In genomic region chr14:65850429-65851145, GRCh38 we compare ENCODE assay signal across 9 cellular contexts.
DNase-seq lines count a peak whose midpoint lies in the region; ATAC-seq and TF ChIP-seq lines count a peak whose summit lies in the region.
"Had no signal": no experiment of that assay in that cellular context is flagged by ENCODE, and none has a peak within 500 bp of the region (broad histone marks: within the 10 kb centered on the region; RNA-seq: fewer than 3 reads in every experiment).

No MANE protein-coding gene starts in this region.

- no peak overlapping the region for H3K4me3 Mint-ChIP-seq in endodermal cell
- no peak overlapping the region for H3K4me3 Mint-ChIP-seq in stimulated activated naive CD8-positive, alpha-beta T cell treated with anti-CD3 and anti-CD28 coated beads, Interleukin-15, Interleukin-2, amounts not matched to agents 100 ng/mL and 50 ng/mL, for 24 hours

- ATAC-seq in HG02678 (IDR thresholded peaks at IDR 0.05; ENCODE audit: unreplicated experiment) = no peak

- H3K27me3 ChIP-seq in endodermal cell (ENCODE audit: control insufficient read depth, insufficient read depth, low read length, poor library complexity, severe bottlenecking) = peaks cover 65% of the 10 kb centered on the region

- H3K27me3 Mint-ChIP-seq in endodermal cell (ENCODE audit: insufficient read depth) = peaks cover 58% of the 10 kb centered on the region
- no peaks in the 10 kb centered on the region for H3K27me3 Mint-ChIP-seq in stimulated activated naive CD8-positive, alpha-beta T cell treated with anti-CD3 and anti-CD28 coated beads, Interleukin-15, Interleukin-2, amounts not matched to agents 100 ng/mL and 50 ng/mL, for 24 hours

- H3K9ac ChIP-seq in endodermal cell (ENCODE audit: extremely low read depth, low read length, poor library complexity, severe bottlenecking) = no peak overlapping the region

- no peak for TF ChIP-seq CTCF in endodermal cell (conservative IDR thresholded peaks at IDR 0.05)
- no peak for TF ChIP-seq CTCF in foreskin fibroblast (IDR thresholded peaks at IDR 0.05; ENCODE audit: low read depth, low read length)

- H3K4me1 ChIP-seq in endodermal cell (ENCODE audit: control insufficient read depth, insufficient read depth, low read length) = no peaks in the 10 kb centered on the region

- no peaks in the 10 kb centered on the region for H3K36me3 Mint-ChIP-seq in endodermal cell (ENCODE audit: low read depth)
- peaks cover 4% of the 10 kb centered on the region for H3K36me3 Mint-ChIP-seq in stimulated activated naive CD8-positive, alpha-beta T cell treated with anti-CD3 and anti-CD28 coated beads, Interleukin-15, Interleukin-2, amounts not matched to agents 100 ng/mL and 50 ng/mL, for 24 hours (ENCODE audit: low read depth)

- H3K36me3 ChIP-seq in endodermal cell (ENCODE audit: control insufficient read depth, insufficient read depth, low read length) = no peaks in the 10 kb centered on the region

- WGBS in endodermal cell (ENCODE audit: insufficient coverage in 1 of 2, insufficient read length in 1 of 2), 2 experiments = 92 to 95% methylated on average over 9 to 10 of the region's 10 CpGs

- H3K4me3 ChIP-seq in endodermal cell (ENCODE audit: low read length) (no peak overlapping the region), foreskin fibroblast (ENCODE audit: low read depth in 1 of 2, low read length in 2 of 2) (no peak overlapping the region)

- no peaks in the 10 kb centered on the region for H3K9me3 ChIP-seq in endodermal cell (ENCODE audit: control insufficient read depth, low read length)

- peaks cover 4% of the 10 kb centered on the region for H3K9me3 Mint-ChIP-seq in endodermal cell
- H3K9me3 Mint-ChIP-seq in stimulated activated naive CD8-positive, alpha-beta T cell treated with anti-CD3 and anti-CD28 coated beads, Interleukin-15, Interleukin-2, amounts not matched to agents 100 ng/mL and 50 ng/mL, for 24 hours = peaks cover 8% of the 10 kb centered on the region

- H3K4me1 Mint-ChIP-seq in endodermal cell = peaks cover 45% of the 10 kb centered on the region
- H3K4me1 Mint-ChIP-seq in stimulated activated naive CD8-positive, alpha-beta T cell treated with anti-CD3 and anti-CD28 coated beads, Interleukin-15, Interleukin-2, amounts not matched to agents 100 ng/mL and 50 ng/mL, for 24 hours (ENCODE audit: low read depth) = peaks cover 51% of the 10 kb centered on the region

- H3K27ac ChIP-seq in endodermal cell (ENCODE audit: low read depth, low read length) = no peak overlapping the region

- no peak overlapping the region for H3K27ac Mint-ChIP-seq in endodermal cell
- H3K27ac Mint-ChIP-seq in stimulated activated naive CD8-positive, alpha-beta T cell treated with anti-CD3 and anti-CD28 coated beads, Interleukin-15, Interleukin-2, amounts not matched to agents 100 ng/mL and 50 ng/mL, for 24 hours = peak overlapping the region; percentile 31

- DNase-seq in NOMO-1 treated with DMSO at 0.1 percent for 48 hours (lab: John Stamatoyannopoulos, UW; ENCODE audit: unreplicated experiment) (peak; percentile 5), NOMO-1 treated with dmso at 0.1 percent for 144 hours (lab: John Stamatoyannopoulos, UW; ENCODE audit: unreplicated experiment) (no peak), endodermal cell (peak; percentile 36), AML-193 (lab: John Stamatoyannopoulos, UW) (no peak), foreskin fibroblast (no peak)
- peak; percentile 43 to 57 for DNase-seq in activated CD4-positive, alpha-beta T cell treated with anti-CD3 and anti-CD28 coated beads, Interleukin-2, amount 50 U/mL, for 48 hours
- DNase-seq: glutamatergic neuron had no signal

Comparison
In these comparisons a context has a peak if more than half of its experiments do, and no peak if none do; other contexts are left out.
1. DNase-seq: peak in NOMO-1 treated with DMSO at 0.1 percent for 48 hours (single experiment), activated CD4-positive, alpha-beta T cell treated with anti-CD3 and anti-CD28 coated beads, Interleukin-2, amount 50 U/mL, for 48 hours (2 of 2) and endodermal cell (single experiment); none in NOMO-1 treated with dmso at 0.1 percent for 144 hours (single experiment), AML-193 (0 of 2) and foreskin fibroblast (0 of 2).